ENCODE assay signal across 8 cellular contexts in genomic region chr6:13331516-13332348, GRCh38. TPM values are rescaled to one million over a fixed set of nuclear protein-coding genes. Genes with fewer than 3 reads are reported as not detected.
A peak's percentile ranks its signal among the peaks of the same experiment; 100 is the strongest.
DNase-seq lines count a peak whose midpoint lies in the region; ATAC-seq, FAIRE-seq and TF ChIP-seq lines count a peak whose summit lies in the region.

No MANE protein-coding gene starts in this region.

- H2AFZ ChIP-seq in smooth muscle cell (ENCODE audit: low read depth), result no peak overlapping the region

- DNase-seq in BE2C, result no peak
- DNase-seq in HCEC 1CT, result peak; percentile 49
- peak; percentile 31 for DNase-seq in RCC 7860 (ENCODE audit: low spot score)
- peak; percentile 36 for DNase-seq in fibroblast of villous mesenchyme (ENCODE audit: low read depth)
- no peak for DNase-seq in smooth muscle cell (lab: John Stamatoyannopoulos, UW; ENCODE audit: unreplicated experiment)
- DNase-seq in lower leg skin (ENCODE audit: low spot score in 2 of 2), result no peak
- DNase-seq in posterior cingulate gyrus, result no peak

- no peaks in the 10 kb centered on the region for H3K9me3 ChIP-seq in BE2C
- H3K9me3 ChIP-seq in smooth muscle cell (replicated peaks; ENCODE audit: low read depth), result no peaks in the 10 kb centered on the region

- peaks cover 4% of the 10 kb centered on the region; the same call in 1 of the 2 replicates for H3K4me1 ChIP-seq in BE2C
- H3K4me1 ChIP-seq in smooth muscle cell (ENCODE audit: low read depth), result peaks cover 10% of the 10 kb centered on the region

- WGBS in smooth muscle cell (ENCODE audit: low lambda C conversion rate), result 63% methylated on average over 13 of the region's 13 CpGs
- 55 to 56% methylated on average over 13 of the region's 13 CpGs for WGBS in lower leg skin, 2 donors

- intact Hi-C loops in lower leg skin (cut with DNase I; ENCODE audit: low total_unique reads) (loop anchor here (5.0 kb wide), 1 partner anchor 424 kb away; no protein-coding TSS in a partner anchor), posterior cingulate gyrus (cut with DNase I) (loop anchor here (2.0 kb wide), 2 partner anchors 137 to 421 kb away; no protein-coding TSS in a partner anchor)

- H3K4me2 ChIP-seq in smooth muscle cell, result no peak overlapping the region

- H3K27me3 ChIP-seq in BE2C (no peaks in the 10 kb centered on the region), smooth muscle cell (ENCODE audit: low read depth) (no peaks in the 10 kb centered on the region)

- no peaks in the 10 kb centered on the region for H3K36me3 ChIP-seq in BE2C
- no peaks in the 10 kb centered on the region for H3K36me3 ChIP-seq in smooth muscle cell (ENCODE audit: low read depth)

- H4K20me1 ChIP-seq in smooth muscle cell (ENCODE audit: low read depth), result no peaks in the 10 kb centered on the region

- no peak overlapping the region for H3K27ac ChIP-seq in smooth muscle cell (ENCODE audit: low read depth)

- ATAC-seq in HG02884 (IDR thresholded peaks at IDR 0.05; ENCODE audit: unreplicated experiment), result no peak

- no peak for FAIRE-seq in RCC 7860 (lab: Jason Lieb, UNC)

- TF ChIP-seq CTCF in BE2C (IDR thresholded peaks at IDR 0.05; ENCODE audit: low read depth, low read length) (peak; percentile 53), fibroblast of villous mesenchyme (IDR thresholded peaks at IDR 0.05; ENCODE audit: insufficient read depth, low read depth, low read length) (peak; percentile 56), smooth muscle cell (IDR thresholded peaks at IDR 0.05; ENCODE audit: borderline replicate concordance, insufficient read depth, poor library complexity, severe bottlenecking) (peak; percentile 65), lower leg skin (IDR thresholded peaks at IDR 0.05) (no peak)

- no peak overlapping the region for H3K9ac ChIP-seq in smooth muscle cell (ENCODE audit: low read depth)

- H3K4me3 ChIP-seq in BE2C (ENCODE audit: low read depth, low read length) (no peak overlapping the region), fibroblast of villous mesenchyme (ENCODE audit: low read depth, low read length) (no peak overlapping the region), smooth muscle cell (no peak overlapping the region), lower leg skin (ENCODE audit: low read depth, poor library complexity, severe bottlenecking) (no peak overlapping the region)

- TF ChIP-seq POLR2A in lower leg skin (IDR thresholded peaks at IDR 0.05), result no peak

- H3K79me2 ChIP-seq in smooth muscle cell (ENCODE audit: low read depth), result peaks cover 9% of the 10 kb centered on the region

- peaks cover 4% of the 10 kb centered on the region for H3F3A ChIP-seq in smooth muscle cell (ENCODE audit: low read depth)

RNA-seq across cellular contexts. Expression of gene TBC1D7, which starts 3.4 kb away (rescaled TPM):
- polyA plus RNA-seq in BE2C (2012; ENCODE audit: insufficient read depth, insufficient read length, low read depth), result 30.4 TPM
- 23.7 and 27.4 TPM in 2 replicates for total RNA-seq in fibroblast of villous mesenchyme
- total RNA-seq in smooth muscle cell, result 19.6 and 21.1 TPM in 2 replicates
- 29.5 and 39.6 TPM in 2 replicates for polyA plus RNA-seq in smooth muscle cell
- 10 to 100 TPM in 3 of 4 donors, 1 to 10 TPM in 1; 8.2 to 15.7 (median 14.3) TPM for total RNA-seq in lower leg skin

Comparison
In these comparisons a context has a peak if more than half of its experiments do, and no peak if none do; other contexts are left out.
1. DNase-seq: peak in HCEC 1CT (single experiment), RCC 7860 (single experiment) and fibroblast of villous mesenchyme (single experiment); none in BE2C (single experiment), smooth muscle cell (single experiment), lower leg skin (0 of 2) and posterior cingulate gyrus (0 of 10).
2. CTCF ChIP-seq: peak in BE2C (single experiment), fibroblast of villous mesenchyme (single experiment) and smooth muscle cell (single experiment); none in lower leg skin (0 of 3).